In the genomic region with DNA sequence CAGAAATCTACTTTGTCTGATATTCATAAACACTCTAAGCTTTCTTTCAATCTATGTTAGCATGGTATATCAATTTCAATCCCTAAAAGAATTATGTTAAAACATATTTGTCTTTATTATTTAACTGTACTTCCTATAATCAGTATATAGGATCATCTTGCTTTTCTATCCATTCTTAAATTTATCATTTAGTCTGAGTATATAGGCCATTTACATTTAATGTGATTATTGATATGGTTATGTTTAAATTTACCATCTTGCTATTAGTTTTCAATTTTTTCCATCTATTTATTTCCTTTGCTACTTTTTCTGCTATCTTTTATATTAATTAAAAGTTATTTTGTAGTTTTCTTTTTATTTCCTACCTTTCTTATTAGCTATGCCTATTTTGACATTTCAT, we compare ENCODE assay signal across 34 cellular contexts.
"Had no signal": no experiment of that assay in that cellular context is flagged by ENCODE, and none has a peak within 500 bp of the region (broad histone marks: within the 10 kb centered on the region; RNA-seq: fewer than 3 reads in every experiment).

No MANE protein-coding gene starts in this region.

- H3K4me3 ChIP-seq: adrenal gland, ascending aorta, cardiac muscle cell had no signal

- H3K36me3 ChIP-seq: adrenal gland, ascending aorta, cardiac muscle cell had no signal

- DNase-seq: activated B cell treated with CpG ODN at 0.5 μM for 24 hours; activated CD4-positive, alpha-beta memory T cell treated with anti-CD3 and anti-CD28 coated beads for 36 hours; activated CD4-positive, alpha-beta T cell treated with anti-CD3 and anti-CD28 coated beads for 4 hours; activated CD4-positive, alpha-beta T cell treated with anti-CD3 and anti-CD28 coated beads, Interleukin-2, amount 10 ng/mL, durations not matched to agents 24 days and 14 days; activated CD4-positive, alpha-beta T cell treated with anti-CD3 and anti-CD28 coated beads, Interleukin-2, amount 50 U/mL, for 1 hour; activated CD4-positive, alpha-beta T cell treated with anti-CD3 and anti-CD28 coated beads, Interleukin-2, amount 50 U/mL, for 4 hours; activated CD4-positive, CD25-positive, alpha-beta regulatory T cell treated with anti-CD3 and anti-CD28 coated beads, Interleukin-2, amount 50 U/mL, for 72 hours; activated CD8-positive, alpha-beta memory T cell treated with anti-CD3 and anti-CD28 coated beads, Interleukin-2, amount 50 U/mL, for 4 hours; activated CD8-positive, alpha-beta T cell treated with anti-CD3 and anti-CD28 coated beads for 36 hours; activated effector memory CD4-positive, alpha-beta T cell treated with anti-CD3 and anti-CD28 coated beads, Interleukin-2, amount 50 U/mL, for 16 hours; activated gamma-delta T cell treated with Interleukin-2 at 50 U/mL for 16 hours; activated naive CD4-positive, alpha-beta T cell; activated naive CD4-positive, alpha-beta T cell treated with anti-CD3 and anti-CD28 coated beads for 36 hours; activated naive CD4-positive, alpha-beta T cell treated with anti-CD3 and anti-CD28 coated beads, Interleukin-2, amount 50 U/mL, for 16 hours; activated naive CD8-positive, alpha-beta T cell treated with anti-CD3 and anti-CD28 coated beads for 36 hours; activated T-cell treated with anti-CD3 and anti-CD28 coated beads for 4 hours; activated T-cell treated with anti-CD3 and anti-CD28 coated beads, Interleukin-2, amount 50 U/mL, for 1 hour; activated T-cell treated with anti-CD3 and anti-CD28 coated beads, Interleukin-2, amount 50 U/mL, for 4 hours; activated T-cell treated with anti-CD3 and anti-CD28 coated beads, Interleukin-2, amount 50 U/mL, for 72 hours; adrenal gland; amygdala; anterior cingulate cortex; caudate nucleus; cerebellar nuclear complex; T-helper 1 cell; T-helper 2 cell; T-helper 9 cell had no signal

- H3K27ac ChIP-seq: adrenal gland, ascending aorta, cardiac muscle cell, VCaP had no signal

- FAIRE-seq: bronchial epithelial cell, TTC549 had no signal

- H3K9me3 ChIP-seq: adrenal gland, ascending aorta had no signal

- H3K4me1 ChIP-seq: adrenal gland had no signal

- ATAC-seq: activated CD8-positive, alpha-beta T cell treated with anti-CD3 and anti-CD28 coated beads for 36 hours; activated naive CD4-positive, alpha-beta T cell treated with anti-CD3 and anti-CD28 coated beads, Interleukin-2, amount 50 U/mL, for 72 hours; activated T-cell treated with anti-CD3 and anti-CD28 coated beads, Interleukin-2, amount 50 U/mL, for 4 hours; activated T-cell treated with anti-CD3 and anti-CD28 coated beads, Interleukin-2, amount 50 U/mL, for 72 hours; activated T-helper 17 cell treated with anti-CD3 and anti-CD28 coated beads, Interleukin-2, amount 50 U/mL, for 72 hours had no signal

- H3K27me3 ChIP-seq: adrenal gland, ascending aorta, cardiac muscle cell had no signal
